ENCODE assay signal across 8 cellular contexts in the genomic region with DNA sequence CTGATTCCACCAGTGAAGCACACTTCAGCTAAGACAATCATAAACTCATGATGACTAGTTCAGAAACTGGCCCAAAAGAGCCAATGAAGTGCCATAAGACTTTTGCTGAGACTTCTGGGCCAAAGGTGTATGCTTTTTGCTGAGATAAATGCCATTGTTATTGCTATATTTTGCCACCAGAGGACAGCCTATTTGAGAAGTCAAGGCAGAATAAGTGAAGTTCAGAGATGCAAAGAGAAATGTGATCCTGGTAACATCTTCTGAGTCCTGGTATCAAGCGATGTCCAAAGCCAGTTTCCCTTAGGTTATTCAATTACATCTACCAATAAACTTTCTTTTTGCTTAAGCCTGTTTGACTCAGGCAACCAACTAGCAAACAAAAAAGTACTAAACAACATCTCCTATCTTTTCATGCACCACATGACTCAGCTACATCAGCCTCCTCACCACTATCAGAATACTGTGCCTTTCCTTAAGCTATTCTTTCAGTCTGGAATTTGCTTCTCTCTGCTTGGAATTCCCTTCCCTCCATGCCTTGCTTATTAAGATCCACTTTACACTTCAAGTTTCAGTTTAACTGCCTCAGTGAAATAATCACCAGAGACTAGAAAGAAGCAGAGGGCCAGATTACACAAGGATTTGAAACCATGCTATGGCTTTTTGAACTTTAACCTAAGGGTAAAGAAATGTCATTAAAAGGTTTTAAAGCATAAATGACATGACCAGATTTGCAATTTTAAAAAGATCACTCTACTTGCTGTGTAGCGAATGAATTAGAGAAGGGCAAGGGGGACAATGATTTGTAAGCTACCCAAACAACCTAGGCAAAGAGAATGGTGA. TPM values are rescaled to one million over a fixed set of nuclear protein-coding genes. Genes with fewer than 3 reads are reported as not detected.
DNase-seq lines count a peak whose midpoint lies in the region; ATAC-seq and TF ChIP-seq lines count a peak whose summit lies in the region.

No MANE protein-coding gene starts in this region.

- H3K36me3 ChIP-seq in ascending aorta (no peaks in the 10 kb centered on the region), mesodermal cell (ENCODE audit: control insufficient read depth, insufficient read depth, low read length) (no peaks in the 10 kb centered on the region)
- no peaks in the 10 kb centered on the region for H3K36me3 ChIP-seq in effector memory CD4-positive, alpha-beta T cell (ENCODE audit: control insufficient read depth, insufficient read depth, low read length)

- no peak for ATAC-seq in GM21529 (IDR thresholded peaks at IDR 0.05; ENCODE audit: unreplicated experiment)

- WGBS in mesodermal cell (ENCODE audit: insufficient coverage in 2 of 2), 2 experiments, result 83 to 90% methylated on average over 1 to 2 of the region's 2 CpGs

- H3K4me3 ChIP-seq in HFF-Myc (replicated peaks; ENCODE audit: low read depth, low read length) (no peak overlapping the region), ascending aorta (no peak overlapping the region), mesodermal cell (ENCODE audit: extremely low read depth, insufficient read depth, low read length, poor library complexity, severe bottlenecking) (no peak overlapping the region)
- H3K4me3 ChIP-seq in effector memory CD4-positive, alpha-beta T cell (ENCODE audit: insufficient read depth, low read depth, low read length, poor library complexity, severe bottlenecking), result no peak overlapping the region

- H3K27me3 ChIP-seq in ascending aorta, result no peaks in the 10 kb centered on the region
- no peaks in the 10 kb centered on the region for H3K27me3 ChIP-seq in effector memory CD4-positive, alpha-beta T cell (replicated peaks; ENCODE audit: control insufficient read depth, insufficient read depth, low read length, poor library complexity, severe bottlenecking)

- H3K4me1 ChIP-seq in ascending aorta (peaks cover 0 to 9% of the 10 kb centered on the region in 2 donors), mesodermal cell (ENCODE audit: control insufficient read depth, insufficient read depth, low read length, poor library complexity, severe bottlenecking) (peaks cover 4% of the 10 kb centered on the region)
- H3K4me1 ChIP-seq in effector memory CD4-positive, alpha-beta T cell (ENCODE audit: control insufficient read depth, insufficient read depth, low read length, poor library complexity, severe bottlenecking), result no peaks in the 10 kb centered on the region

- H3K27ac ChIP-seq in ascending aorta (no peak overlapping the region), mesodermal cell (ENCODE audit: low read depth, low read length, severe bottlenecking) (peak overlapping the region; percentile 44)
- no peak overlapping the region for H3K27ac ChIP-seq in effector memory CD4-positive, alpha-beta T cell (ENCODE audit: insufficient read depth, low read length, poor library complexity, severe bottlenecking)

- DNase-seq in Caki2 (ENCODE audit: low read depth) (peak; percentile 45), HFF-Myc (ENCODE audit: extremely low read depth, low read depth) (no peak), ascending aorta (ENCODE audit: low spot score in 2 of 2) (no peak), NCI-H2081 treated with DMSO at 0.1 percent for 48 hours (lab: John Stamatoyannopoulos, UW) (no peak), nucleus accumbens (lab: John Stamatoyannopoulos, UW) (no peak)
- no peak for DNase-seq in effector memory CD4-positive, alpha-beta T cell

- H3K9me3 ChIP-seq in ascending aorta (no peaks in the 10 kb centered on the region), mesodermal cell (ENCODE audit: control insufficient read depth, low read length) (peaks cover 7% of the 10 kb centered on the region)
- no peaks in the 10 kb centered on the region for H3K9me3 ChIP-seq in effector memory CD4-positive, alpha-beta T cell (ENCODE audit: control insufficient read depth, low read length)

- peak; percentile 45 for TF ChIP-seq CTCF in HFF-Myc (IDR thresholded peaks at IDR 0.05; ENCODE audit: low read depth, low read length, missing control alignments)
- peak in 2 of 3 experiments; percentile 27 to 33 for TF ChIP-seq CTCF in ascending aorta (IDR thresholded peaks at IDR 0.05)

- in situ Hi-C loops in Caki2 (cut with HindIII; ENCODE audit: low pct_unique_long_range_greater_than_20kb, low sequenced_read_pairs), result no loop called here

- intact Hi-C loops in ascending aorta (cut with DNase I), result no loop called here

RNA-seq across cellular contexts. Expression of a gene that starts 14.0 kb away (rescaled TPM):
- 12.5 and 22.0 TPM in 2 replicates for total RNA-seq in Caki2 (2014; rRNA removed; shearing (Covaris generic); ENCODE audit: low replicate concordance)
- 23.0 TPM for total RNA-seq in ascending aorta
- polyA plus RNA-seq in mesodermal cell (2013, experiment 1 of 2), result 26.7 TPM
- polyA plus RNA-seq in mesodermal cell (2013, experiment 2 of 2), result 23.1 TPM
